Comparison of ENCODE assay signal across 17 cellular contexts in genomic region chrX:84453351-84454246, GRCh38. TPM values are rescaled to one million over a fixed set of nuclear protein-coding genes. Genes with fewer than 3 reads are reported as not detected.
A peak's percentile ranks its signal among the peaks of the same experiment; 100 is the strongest.
DNase-seq lines count a peak whose midpoint lies in the region; ATAC-seq lines count a peak whose summit lies in the region.
"Had no signal": no experiment of that assay in that cellular context is flagged by ENCODE, and none has a peak within 500 bp of the region (broad histone marks: within the 10 kb centered on the region; RNA-seq: fewer than 3 reads in every experiment).

No MANE protein-coding gene starts in this region.

- DNase-seq in NCI-H748 (lab: John Stamatoyannopoulos, UW; ENCODE audit: unreplicated experiment) (peak; percentile 14), NCI-H748 treated with DMSO at 0.1 percent for 48 hours (lab: John Stamatoyannopoulos, UW) (no peak), ELF-1 (ENCODE audit: low read depth, low spot score) (peak; percentile 2), SK-MEL-5 (ENCODE audit: low read depth, low spot score) (peak; percentile 83), mesenteric fat pad (ENCODE audit: low spot score) (peak; percentile 76), DMS79 treated with DMSO at 0.1 percent for 48 hours (lab: John Stamatoyannopoulos, UW) (no peak)
- DNase-seq: Calu3; CD4-positive, CD25-positive, alpha-beta regulatory T cell; DND-41; GF-D8; MG63; NCI-H1105; NCI-H187 treated with DMSO at 0.1 percent for 48 hours; NCI-H526; SHP77 had no signal

- ATAC-seq in HG03469 (IDR thresholded peaks at IDR 0.05; ENCODE audit: unreplicated experiment): no peak
- no peak for ATAC-seq in GM21360 (IDR thresholded peaks at IDR 0.05; ENCODE audit: unreplicated experiment)

- in situ Hi-C loops in SK-MEL-5 (cut with HindIII; ENCODE audit: low pct_unique_long_range_greater_than_20kb, low sequenced_read_pairs): no loop called here

RNA-seq across cellular contexts. Expression of gene HDX, which starts 48.7 kb away (rescaled TPM):
- 2.9 and 5.1 TPM in 2 replicates for total RNA-seq in SK-MEL-5 (2014; rRNA removed; shearing (Covaris generic))
- 2.3 and 2.5 TPM in 2 replicates for polyA plus RNA-seq in SK-MEL-5 (2015; cell fraction: cytosol; rRNA removed)
- 3.8 and 10.6 TPM in 2 replicates for polyA plus RNA-seq in SK-MEL-5 (2015; cell fraction: nucleus; rRNA removed)
- 5.8 TPM for total RNA-seq in mesenteric fat pad

Comparison
In these comparisons a context has a peak if more than half of its experiments do, and no peak if none do; other contexts are left out.
1. DNase-seq: peak in NCI-H748 (single experiment), ELF-1 (single experiment), SK-MEL-5 (single experiment) and mesenteric fat pad (single experiment); none in NCI-H748 treated with DMSO at 0.1 percent for 48 hours (single experiment) and DMS79 treated with DMSO at 0.1 percent for 48 hours (single experiment).